Comparison of ENCODE assay signal across 1 cellular context in the genomic region with DNA sequence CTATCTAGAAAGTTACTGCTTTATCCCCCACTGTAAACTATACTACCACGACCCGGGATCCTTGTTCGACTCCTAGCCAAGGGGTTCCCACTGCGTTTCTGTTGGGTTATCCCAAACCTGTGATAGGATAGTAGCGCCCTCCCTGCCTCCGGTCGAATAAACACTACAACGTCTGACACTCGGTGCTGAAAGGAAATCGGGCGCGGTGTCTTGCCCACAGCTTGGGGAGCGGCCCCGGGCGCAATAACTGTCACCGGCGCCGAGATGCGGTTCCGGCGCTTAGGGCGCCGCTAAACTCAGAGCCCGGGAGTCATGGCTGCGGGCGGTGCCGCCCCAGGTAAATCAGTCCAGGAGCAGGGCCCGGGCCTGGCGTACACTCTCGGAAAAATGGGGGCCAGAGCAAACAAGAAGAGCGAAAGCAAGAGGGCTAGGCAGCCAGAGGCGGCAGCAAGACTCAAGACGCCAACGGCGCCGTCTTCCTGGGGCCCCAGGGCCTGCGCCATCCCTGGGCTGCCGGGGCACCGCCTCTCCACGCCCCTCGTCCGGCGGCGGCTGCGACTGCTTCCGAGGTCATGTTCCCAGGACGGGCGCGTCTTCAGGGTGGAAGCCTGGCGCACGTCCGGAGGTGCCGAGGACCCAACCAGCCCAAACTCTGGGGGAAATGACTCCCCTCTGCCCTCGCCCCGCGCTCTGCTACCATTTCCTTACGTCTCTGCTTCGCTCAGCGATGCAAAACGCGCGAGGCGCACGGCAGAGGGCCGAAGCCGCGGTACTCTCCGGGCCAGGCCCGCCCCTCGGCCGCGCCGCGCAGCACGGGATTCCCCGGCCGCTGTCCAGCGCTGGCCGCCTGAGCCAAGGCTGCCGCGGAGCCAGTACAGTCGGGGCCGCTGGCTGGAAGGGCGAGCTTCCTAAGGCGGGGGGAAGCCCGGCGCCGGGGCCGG.
A peak's percentile ranks its signal among the peaks of the same experiment; 100 is the strongest.
TF ChIP-seq lines count a peak whose summit lies in the region.

A gene (plus strand): TSS at position 575 of the 941 bp plus-strand sequence. CDS start 87 bp downstream, at position 662.

TF ChIP-seq in GM23338, 12 proteins besides CTCF, POLR2A, EP300 and RAD21:
- TF ChIP-seq EZH2 (IDR thresholded peaks at IDR 0.05; ENCODE audit: low read depth, unreplicated experiment): no peak
- 0 out of 2 replicates have a peak, but pooled peaks have one; percentile 2 for TF ChIP-seq CREB1 (CRISPR knock-in tag; IDR thresholded peaks at IDR 0.05; ENCODE audit: low read depth)
- peak; percentile 68 for TF ChIP-seq POLR2AphosphoS5 (IDR thresholded peaks at IDR 0.05; ENCODE audit: low read depth)
- TF ChIP-seq, protein P1, sequence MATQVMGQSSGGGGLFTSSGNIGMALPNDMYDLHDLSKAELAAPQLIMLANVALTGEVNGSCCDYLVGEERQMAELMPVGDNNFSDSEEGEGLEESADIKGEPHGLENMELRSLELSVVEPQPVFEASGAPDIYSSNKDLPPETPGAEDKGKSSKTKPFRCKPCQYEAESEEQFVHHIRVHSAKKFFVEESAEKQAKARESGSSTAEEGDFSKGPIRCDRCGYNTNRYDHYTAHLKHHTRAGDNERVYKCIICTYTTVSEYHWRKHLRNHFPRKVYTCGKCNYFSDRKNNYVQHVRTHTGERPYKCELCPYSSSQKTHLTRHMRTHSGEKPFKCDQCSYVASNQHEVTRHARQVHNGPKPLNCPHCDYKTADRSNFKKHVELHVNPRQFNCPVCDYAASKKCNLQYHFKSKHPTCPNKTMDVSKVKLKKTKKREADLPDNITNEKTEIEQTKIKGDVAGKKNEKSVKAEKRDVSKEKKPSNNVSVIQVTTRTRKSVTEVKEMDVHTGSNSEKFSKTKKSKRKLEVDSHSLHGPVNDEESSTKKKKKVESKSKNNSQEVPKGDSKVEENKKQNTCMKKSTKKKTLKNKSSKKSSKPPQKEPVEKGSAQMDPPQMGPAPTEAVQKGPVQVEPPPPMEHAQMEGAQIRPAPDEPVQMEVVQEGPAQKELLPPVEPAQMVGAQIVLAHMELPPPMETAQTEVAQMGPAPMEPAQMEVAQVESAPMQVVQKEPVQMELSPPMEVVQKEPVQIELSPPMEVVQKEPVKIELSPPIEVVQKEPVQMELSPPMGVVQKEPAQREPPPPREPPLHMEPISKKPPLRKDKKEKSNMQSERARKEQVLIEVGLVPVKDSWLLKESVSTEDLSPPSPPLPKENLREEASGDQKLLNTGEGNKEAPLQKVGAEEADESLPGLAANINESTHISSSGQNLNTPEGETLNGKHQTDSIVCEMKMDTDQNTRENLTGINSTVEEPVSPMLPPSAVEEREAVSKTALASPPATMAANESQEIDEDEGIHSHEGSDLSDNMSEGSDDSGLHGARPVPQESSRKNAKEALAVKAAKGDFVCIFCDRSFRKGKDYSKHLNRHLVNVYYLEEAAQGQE (IDR thresholded peaks at IDR 0.05; ENCODE audit: unreplicated experiment): peak; percentile 73
- TF ChIP-seq, protein P2, sequence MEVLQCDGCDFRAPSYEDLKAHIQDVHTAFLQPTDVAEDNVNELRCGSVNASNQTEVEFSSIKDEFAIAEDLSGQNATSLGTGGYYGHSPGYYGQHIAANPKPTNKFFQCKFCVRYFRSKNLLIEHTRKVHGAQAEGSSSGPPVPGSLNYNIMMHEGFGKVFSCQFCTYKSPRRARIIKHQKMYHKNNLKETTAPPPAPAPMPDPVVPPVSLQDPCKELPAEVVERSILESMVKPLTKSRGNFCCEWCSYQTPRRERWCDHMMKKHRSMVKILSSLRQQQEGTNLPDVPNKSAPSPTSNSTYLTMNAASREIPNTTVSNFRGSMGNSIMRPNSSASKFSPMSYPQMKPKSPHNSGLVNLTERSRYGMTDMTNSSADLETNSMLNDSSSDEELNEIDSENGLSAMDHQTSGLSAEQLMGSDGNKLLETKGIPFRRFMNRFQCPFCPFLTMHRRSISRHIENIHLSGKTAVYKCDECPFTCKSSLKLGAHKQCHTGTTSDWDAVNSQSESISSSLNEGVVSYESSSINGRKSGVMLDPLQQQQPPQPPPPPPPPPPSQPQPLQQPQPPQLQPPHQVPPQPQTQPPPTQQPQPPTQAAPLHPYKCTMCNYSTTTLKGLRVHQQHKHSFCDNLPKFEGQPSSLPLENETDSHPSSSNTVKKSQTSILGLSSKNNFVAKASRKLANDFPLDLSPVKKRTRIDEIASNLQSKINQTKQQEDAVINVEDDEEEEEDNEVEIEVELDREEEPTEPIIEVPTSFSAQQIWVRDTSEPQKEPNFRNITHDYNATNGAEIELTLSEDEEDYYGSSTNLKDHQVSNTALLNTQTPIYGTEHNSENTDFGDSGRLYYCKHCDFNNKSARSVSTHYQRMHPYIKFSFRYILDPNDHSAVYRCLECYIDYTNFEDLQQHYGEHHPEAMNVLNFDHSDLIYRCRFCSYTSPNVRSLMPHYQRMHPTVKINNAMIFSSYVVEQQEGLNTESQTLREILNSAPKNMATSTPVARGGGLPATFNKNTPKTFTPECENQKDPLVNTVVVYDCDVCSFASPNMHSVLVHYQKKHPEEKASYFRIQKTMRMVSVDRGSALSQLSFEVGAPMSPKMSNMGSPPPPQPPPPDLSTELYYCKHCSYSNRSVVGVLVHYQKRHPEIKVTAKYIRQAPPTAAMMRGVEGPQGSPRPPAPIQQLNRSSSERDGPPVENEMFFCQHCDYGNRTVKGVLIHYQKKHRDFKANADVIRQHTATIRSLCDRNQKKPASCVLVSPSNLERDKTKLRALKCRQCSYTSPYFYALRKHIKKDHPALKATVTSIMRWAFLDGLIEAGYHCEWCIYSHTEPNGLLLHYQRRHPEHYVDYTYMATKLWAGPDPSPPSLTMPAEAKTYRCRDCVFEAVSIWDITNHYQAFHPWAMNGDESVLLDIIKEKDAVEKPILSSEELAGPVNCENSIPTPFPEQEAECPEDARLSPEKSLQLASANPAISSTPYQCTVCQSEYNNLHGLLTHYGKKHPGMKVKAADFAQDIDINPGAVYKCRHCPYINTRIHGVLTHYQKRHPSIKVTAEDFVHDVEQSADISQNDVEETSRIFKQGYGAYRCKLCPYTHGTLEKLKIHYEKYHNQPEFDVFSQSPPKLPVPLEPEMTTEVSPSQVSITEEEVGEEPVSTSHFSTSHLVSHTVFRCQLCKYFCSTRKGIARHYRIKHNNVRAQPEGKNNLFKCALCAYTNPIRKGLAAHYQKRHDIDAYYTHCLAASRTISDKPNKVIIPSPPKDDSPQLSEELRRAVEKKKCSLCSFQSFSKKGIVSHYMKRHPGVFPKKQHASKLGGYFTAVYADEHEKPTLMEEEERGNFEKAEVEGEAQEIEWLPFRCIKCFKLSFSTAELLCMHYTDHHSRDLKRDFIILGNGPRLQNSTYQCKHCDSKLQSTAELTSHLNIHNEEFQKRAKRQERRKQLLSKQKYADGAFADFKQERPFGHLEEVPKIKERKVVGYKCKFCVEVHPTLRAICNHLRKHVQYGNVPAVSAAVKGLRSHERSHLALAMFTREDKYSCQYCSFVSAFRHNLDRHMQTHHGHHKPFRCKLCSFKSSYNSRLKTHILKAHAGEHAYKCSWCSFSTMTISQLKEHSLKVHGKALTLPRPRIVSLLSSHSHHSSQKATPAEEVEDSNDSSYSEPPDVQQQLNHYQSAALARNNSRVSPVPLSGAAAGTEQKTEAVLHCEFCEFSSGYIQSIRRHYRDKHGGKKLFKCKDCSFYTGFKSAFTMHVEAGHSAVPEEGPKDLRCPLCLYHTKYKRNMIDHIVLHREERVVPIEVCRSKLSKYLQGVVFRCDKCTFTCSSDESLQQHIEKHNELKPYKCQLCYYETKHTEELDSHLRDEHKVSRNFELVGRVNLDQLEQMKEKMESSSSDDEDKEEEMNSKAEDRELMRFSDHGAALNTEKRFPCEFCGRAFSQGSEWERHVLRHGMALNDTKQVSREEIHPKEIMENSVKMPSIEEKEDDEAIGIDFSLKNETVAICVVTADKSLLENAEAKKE (CRISPR knock-in tag; IDR thresholded peaks at IDR 0.05): no peak
